ENCODE assay signal across 22 cellular contexts in the genomic region with DNA sequence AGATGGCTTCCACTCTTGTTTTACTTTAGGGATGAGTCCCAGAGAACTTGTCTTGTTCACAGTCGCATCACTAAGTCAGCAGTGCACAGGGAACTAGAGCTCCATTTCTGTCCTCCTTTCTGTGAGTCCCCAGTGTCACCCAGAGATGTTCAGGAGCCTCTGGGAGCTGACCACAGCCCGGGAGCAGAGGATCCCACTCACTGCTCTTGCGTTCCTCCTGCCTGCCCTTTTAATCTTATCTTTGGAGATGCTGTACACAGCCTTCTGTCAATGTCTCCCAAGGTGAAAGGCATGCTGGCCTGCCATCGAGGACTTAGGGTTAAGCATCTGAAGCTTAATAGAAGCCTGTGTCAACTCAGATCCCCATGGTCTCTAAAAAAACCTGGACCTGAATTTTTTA.
"Had no signal": no experiment of that assay in that cellular context is flagged by ENCODE, and none has a peak within 500 bp of the region (broad histone marks: within the 10 kb centered on the region; RNA-seq: fewer than 3 reads in every experiment).

No MANE protein-coding gene starts in this region.

- H3K27ac ChIP-seq: dorsolateral prefrontal cortex, heart right ventricle, neural progenitor cell, ovary, upper lobe of left lung, uterus had no signal

- H3K4me3 Mint-ChIP-seq: naive thymus-derived CD8-positive, alpha-beta T cell; neural progenitor cell; stimulated activated naive CD8-positive, alpha-beta T cell treated with anti-CD3 and anti-CD28 coated beads, Interleukin-15, Interleukin-2, amounts not matched to agents 100 ng/mL and 50 ng/mL, for 24 hours had no signal

- H3K36me3 ChIP-seq: neural progenitor cell, ovary, uterus had no signal

- H3K4me1 ChIP-seq: neural progenitor cell, uterus had no signal

- H3K9me3 ChIP-seq: heart right ventricle, mucosa of descending colon, ovary, tibial artery, upper lobe of left lung, uterus had no signal

- H3K4me3 ChIP-seq: dorsolateral prefrontal cortex, heart right ventricle, mucosa of descending colon, neural progenitor cell, ovary, smooth muscle cell, tibial artery, upper lobe of left lung, uterus had no signal

- H3K4me1 Mint-ChIP-seq: neural progenitor cell had no signal

- H3K9ac ChIP-seq: neural progenitor cell had no signal

- H3K27me3 ChIP-seq: dorsolateral prefrontal cortex, heart right ventricle, neural progenitor cell, ovary, tibial artery, upper lobe of left lung, uterus had no signal

- H3K27ac Mint-ChIP-seq: neural progenitor cell had no signal

- H3K27me3 Mint-ChIP-seq: naive thymus-derived CD8-positive, alpha-beta T cell; stimulated activated naive CD8-positive, alpha-beta T cell treated with anti-CD3 and anti-CD28 coated beads, Interleukin-15, Interleukin-2, amounts not matched to agents 100 ng/mL and 50 ng/mL, for 24 hours had no signal

- FAIRE-seq: endometrium, frontal cortex had no signal

- H2AFZ ChIP-seq: neural progenitor cell had no signal

- H3K4me2 ChIP-seq: neural progenitor cell, smooth muscle cell had no signal

- ATAC-seq: esophagus mucosa; heart right ventricle; left lobe of liver; mucosa of descending colon; naive thymus-derived CD8-positive, alpha-beta T cell; right cardiac atrium had no signal

- DNase-seq: cortex of kidney; dorsolateral prefrontal cortex; effector CD8-positive, alpha-beta T cell; heart right ventricle; hypothalamus; mammary epithelial cell; mucosa of descending colon; naive thymus-derived CD8-positive, alpha-beta T cell; nucleus accumbens; ovary; stimulated activated CD4-positive, alpha-beta T cell treated with anti-CD3 and anti-CD28 coated beads, Interleukin-2, amount 100 ng/mL, for 48 hours; tibial artery; upper lobe of left lung; uterus had no signal

- H3K9me3 Mint-ChIP-seq: naive thymus-derived CD8-positive, alpha-beta T cell; neural progenitor cell; stimulated activated naive CD8-positive, alpha-beta T cell treated with anti-CD3 and anti-CD28 coated beads, Interleukin-15, Interleukin-2, amounts not matched to agents 100 ng/mL and 50 ng/mL, for 24 hours had no signal
